18 cellular contexts compared by ENCODE assay signal in genomic region chr1:216904457-216904856, GRCh38.
"Had no signal": no experiment of that assay in that cellular context is flagged by ENCODE, and none has a peak within 500 bp of the region (broad histone marks: within the 10 kb centered on the region; RNA-seq: fewer than 3 reads in every experiment).

No MANE protein-coding gene starts in this region.

- H3K36me3 Mint-ChIP-seq: activated CD8-positive, alpha-beta memory T cell treated with anti-CD3 and anti-CD28 coated beads, Interleukin-2, amount 10 ng/mL, durations not matched to agents 7 days and 5 days; activated naive CD8-positive, alpha-beta T cell; memory B cell had no signal

- H3K27ac ChIP-seq: brain microvascular endothelial cell, dorsolateral prefrontal cortex, gastroesophageal sphincter, thoracic aorta had no signal

- H3K36me3 ChIP-seq: brain microvascular endothelial cell, gastroesophageal sphincter, thoracic aorta had no signal

- H3K27ac Mint-ChIP-seq: activated CD8-positive, alpha-beta memory T cell treated with anti-CD3 and anti-CD28 coated beads, Interleukin-2, amount 10 ng/mL, durations not matched to agents 7 days and 5 days; activated naive CD8-positive, alpha-beta T cell; activated T-cell treated with anti-CD3 and anti-CD28 coated beads, Interleukin-2, amount 50 U/mL, for 24 hours; memory B cell; stimulated activated naive CD8-positive, alpha-beta T cell treated with anti-CD3 and anti-CD28 coated beads, Interleukin-15, amount 100 ng/mL, for 72 hours; T-helper 2 cell treated with Interferon-gamma antibody and Interleukin-4, amounts not matched to agents 5 μg/mL and 100 μg/mL, for 36 hours had no signal

- H3K27me3 ChIP-seq: brain microvascular endothelial cell, gastroesophageal sphincter had no signal

- H3K4me1 Mint-ChIP-seq: activated CD8-positive, alpha-beta memory T cell treated with anti-CD3 and anti-CD28 coated beads, Interleukin-2, amount 10 ng/mL, durations not matched to agents 7 days and 5 days; memory B cell; stimulated activated naive CD8-positive, alpha-beta T cell treated with anti-CD3 and anti-CD28 coated beads, Interleukin-15, amount 100 ng/mL, for 72 hours had no signal

- H3K9me3 Mint-ChIP-seq: memory B cell, neural crest cell had no signal

- H3K4me1 ChIP-seq: gastroesophageal sphincter had no signal

- H3K4me3 ChIP-seq: dorsolateral prefrontal cortex, gastroesophageal sphincter, thoracic aorta had no signal

- H3K27me3 Mint-ChIP-seq: activated CD8-positive, alpha-beta memory T cell treated with anti-CD3 and anti-CD28 coated beads, Interleukin-2, amount 10 ng/mL, durations not matched to agents 7 days and 5 days; activated naive CD8-positive, alpha-beta T cell; activated T-cell treated with anti-CD3 and anti-CD28 coated beads, Interleukin-2, amount 50 U/mL, for 24 hours; memory B cell; stimulated activated naive CD8-positive, alpha-beta T cell treated with anti-CD3 and anti-CD28 coated beads, Interleukin-15, amount 100 ng/mL, for 72 hours had no signal

- H3K4me3 Mint-ChIP-seq: activated CD8-positive, alpha-beta memory T cell treated with anti-CD3 and anti-CD28 coated beads, Interleukin-2, amount 10 ng/mL, durations not matched to agents 7 days and 5 days; activated naive CD8-positive, alpha-beta T cell; activated T-cell treated with anti-CD3 and anti-CD28 coated beads, Interleukin-2, amount 50 U/mL, for 24 hours; memory B cell; neural crest cell; stimulated activated naive CD8-positive, alpha-beta T cell treated with anti-CD3 and anti-CD28 coated beads, Interleukin-15, amount 100 ng/mL, for 72 hours; T-helper 2 cell treated with Interferon-gamma antibody and Interleukin-4, amounts not matched to agents 5 μg/mL and 100 μg/mL, for 36 hours had no signal

- DNase-seq: activated CD4-positive, alpha-beta T cell treated with anti-CD3 and anti-CD28 coated beads for 1 hour; activated CD4-positive, alpha-beta T cell treated with anti-CD3 and anti-CD28 coated beads, Interleukin-2, amount 50 U/mL, for 48 hours; activated CD8-positive, alpha-beta memory T cell treated with anti-CD3 and anti-CD28 coated beads, Interleukin-2, amount 10 ng/mL, durations not matched to agents 7 days and 5 days; activated effector memory CD4-positive, alpha-beta T cell treated with Interleukin-2 at 50 U/mL for 16 hours; activated T-cell treated with anti-CD3 and anti-CD28 coated beads, Interleukin-2, amount 50 U/mL, for 24 hours; amygdala; brain microvascular endothelial cell; dorsolateral prefrontal cortex; hippocampal formation; stimulated activated CD4-positive, alpha-beta T cell treated with anti-CD3 and anti-CD28 coated beads, Interleukin-4, amount 100 ng/mL, for 4 hours; stimulated activated naive CD8-positive, alpha-beta T cell treated with anti-CD3 and anti-CD28 coated beads, Interleukin-15, amount 100 ng/mL, for 72 hours; SW 1271 had no signal

- H3K9me3 ChIP-seq: gastroesophageal sphincter, thoracic aorta had no signal

- ATAC-seq: activated CD8-positive, alpha-beta memory T cell treated with anti-CD3 and anti-CD28 coated beads, Interleukin-2, amount 10 ng/mL, durations not matched to agents 7 days and 5 days; gastroesophageal sphincter; stimulated activated naive CD8-positive, alpha-beta T cell treated with anti-CD3 and anti-CD28 coated beads, Interleukin-15, amount 100 ng/mL, for 72 hours had no signal
